Comparison of ENCODE assay signal across 8 cellular contexts in the genomic region with DNA sequence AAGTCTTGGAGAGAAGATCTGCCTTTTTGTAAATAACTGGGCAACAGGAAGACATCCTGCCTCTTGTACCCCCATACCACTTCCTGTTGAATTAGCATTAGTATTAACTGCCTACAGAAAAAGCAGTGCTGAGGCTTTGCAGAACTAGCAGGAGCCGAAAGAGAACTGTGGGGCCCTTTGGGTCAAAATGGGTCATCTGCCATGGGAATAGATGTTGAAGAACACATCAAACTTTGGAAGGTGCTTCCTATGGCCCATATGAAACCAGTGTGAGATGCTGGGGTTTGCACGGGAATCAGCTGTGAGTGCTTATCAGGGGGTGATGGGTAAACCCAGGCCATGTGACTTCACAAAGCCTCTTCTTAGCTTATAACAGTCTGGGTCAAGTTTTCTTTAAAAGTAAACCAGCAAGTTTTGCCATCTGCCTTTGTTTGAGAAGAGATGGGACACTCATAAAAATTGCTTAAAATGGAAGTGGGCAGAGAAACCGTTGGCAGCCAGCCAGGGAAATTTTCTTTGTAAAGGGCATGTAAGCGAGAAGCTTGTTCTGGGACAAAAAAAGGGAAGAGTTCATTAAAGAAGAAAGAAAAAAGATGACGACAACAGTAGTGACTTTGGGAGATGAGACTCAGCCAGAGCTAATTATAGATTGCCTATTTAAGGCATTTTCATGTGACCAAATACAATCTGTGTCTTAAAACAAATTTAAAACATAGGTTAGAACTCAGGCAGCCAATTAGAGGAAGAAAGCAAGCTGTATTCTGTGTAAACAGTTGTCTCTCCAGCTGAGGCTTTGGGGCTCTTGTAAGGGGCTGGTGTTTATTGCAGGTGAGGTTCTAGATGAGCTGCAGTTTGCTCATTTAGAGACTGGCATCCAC. TPM values are rescaled to one million over a fixed set of nuclear protein-coding genes. Genes with fewer than 3 reads are reported as not detected.
DNase-seq lines count a peak whose midpoint lies in the region; ATAC-seq and TF ChIP-seq lines count a peak whose summit lies in the region.

No MANE protein-coding gene starts in this region.

- H3K36me3 ChIP-seq in Loucy (ENCODE audit: insufficient read depth, low read length) (peaks cover 2% of the 10 kb centered on the region; the same call in 1 of the 2 replicates), brain microvascular endothelial cell (replicated peaks) (no peaks in the 10 kb centered on the region)

- H3K36me3 Mint-ChIP-seq in T-helper 17 cell (ENCODE audit: low read depth) = peaks cover 2% of the 10 kb centered on the region
- peaks cover 0 to 3% (median 0%) of the 10 kb centered on the region in 3 donors for H3K36me3 Mint-ChIP-seq in immature natural killer cell

- H3K9me2 ChIP-seq in Loucy (replicated peaks; ENCODE audit: low read depth, low read length) = no peaks in the 10 kb centered on the region

- peak overlapping the region; percentile 90 for H3K4me2 ChIP-seq in Loucy (ENCODE audit: low read depth, low read length, poor library complexity, severe bottlenecking)

- peaks cover 9% of the 10 kb centered on the region; the same call in 1 of the 2 replicates for H3F3A ChIP-seq in Loucy (ENCODE audit: low read depth)

- peaks cover 13% of the 10 kb centered on the region for H4K20me1 ChIP-seq in Loucy (ENCODE audit: insufficient read depth, low read length, poor library complexity, severe bottlenecking)

- no peak for ATAC-seq in T-helper 17 cell
- ATAC-seq in GM21381 (IDR thresholded peaks at IDR 0.05; ENCODE audit: unreplicated experiment) = no peak

- H3K4me1 Mint-ChIP-seq in T-helper 17 cell = peaks cover 31% of the 10 kb centered on the region
- H3K4me1 Mint-ChIP-seq in immature natural killer cell = peaks cover 53% of the 10 kb centered on the region in 2 donors

- peak overlapping the region; percentile 77 for H3K4me3 ChIP-seq in Loucy (ENCODE audit: low read length, poor library complexity, severe bottlenecking)
- H3K4me3 ChIP-seq in brain microvascular endothelial cell (ENCODE audit: low read depth, low read length) = no peak overlapping the region

- DNase-seq in COLO668 (lab: John Stamatoyannopoulos, UW; ENCODE audit: unreplicated experiment) (peak; percentile 43), T-helper 17 cell (peak; percentile 32 to 43 (median 36)), brain microvascular endothelial cell (peak; percentile 43), immature natural killer cell (peak; percentile 40 to 44 (median 42)), NCI-H526 (lab: John Stamatoyannopoulos, UW) (no peak)
- DNase-seq in stimulated activated CD4-positive, alpha-beta T cell treated with anti-CD3 and anti-CD28 coated beads, Interleukin-12 subunit alpha, Interleukin-12 subunit beta, amount 100 ng/mL, for 4 hours = peak; percentile 52

- in situ Hi-C loops in brain microvascular endothelial cell (cut with HindIII; ENCODE audit: low pct_ligation_motif_present, low sequenced_read_pairs) = no loop called here

- peak overlapping the region; percentile 63 for H3K27ac ChIP-seq in brain microvascular endothelial cell

- H3K27me3 ChIP-seq in Loucy (ENCODE audit: insufficient read depth, low read length, poor library complexity, severe bottlenecking) = no peaks in the 10 kb centered on the region
- no peaks in the 10 kb centered on the region for H3K27me3 ChIP-seq in brain microvascular endothelial cell (replicated peaks)

- no peak for TF ChIP-seq CTCF in Loucy (conservative IDR thresholded peaks at IDR 0.05; ENCODE audit: low read length)
- TF ChIP-seq CTCF in brain microvascular endothelial cell (IDR thresholded peaks at IDR 0.05; ENCODE audit: low read depth, low read length, missing control alignments) = no peak

- 0 out of 2 replicates have a peak overlapping the region, but pooled peaks have one; percentile 3 for H2AFZ ChIP-seq in Loucy (ENCODE audit: low read length)

- H3K79me2 ChIP-seq in Loucy (ENCODE audit: insufficient read depth, low read length) = peaks cover 89% of the 10 kb centered on the region

- H3K9me3 ChIP-seq in Loucy (ENCODE audit: insufficient read depth, low read depth, low read length) = no peaks in the 10 kb centered on the region
- H3K9me3 ChIP-seq in T-helper 17 cell (ENCODE audit: control insufficient read depth, low read length, poor library complexity, severe bottlenecking) = no peaks in the 10 kb centered on the region

- no peaks in the 10 kb centered on the region for H3K9me3 Mint-ChIP-seq in immature natural killer cell

- H3K4me3 Mint-ChIP-seq in T-helper 17 cell = no peak overlapping the region
- peak overlapping the region; percentile 81 to 90 (median 84) for H3K4me3 Mint-ChIP-seq in immature natural killer cell

- H3K27me3 Mint-ChIP-seq in T-helper 17 cell = no peaks in the 10 kb centered on the region
- H3K27me3 Mint-ChIP-seq in immature natural killer cell (ENCODE audit: low read depth in 3 of 3) = peaks cover 0 to 2% (median 0%) of the 10 kb centered on the region in 3 donors

- peak overlapping the region; percentile 80 for H3K9ac ChIP-seq in Loucy (ENCODE audit: low read depth, low read length, poor library complexity, severe bottlenecking)

- peak overlapping the region; percentile 97 for H3K27ac Mint-ChIP-seq in T-helper 17 cell
- H3K27ac Mint-ChIP-seq in immature natural killer cell = peak overlapping the region; percentile 89 to 96 (median 91)

- peaks cover 31% of the 10 kb centered on the region for H3K4me1 ChIP-seq in Loucy (ENCODE audit: insufficient read depth, low read length, poor library complexity, severe bottlenecking)

RNA-seq across cellular contexts. Expression of a gene that starts 4.4 kb away (rescaled TPM):
- total RNA-seq in T-helper 17 cell = 10 to 100 TPM; 16.3 to 20.4 TPM
- polyA plus RNA-seq in immature natural killer cell = 1 to 10 TPM; 2.8 to 8.8 (median 4.9) TPM

RNA-seq across cellular contexts. Expression of a gene that starts 5.3 kb away (rescaled TPM):
- total RNA-seq in T-helper 17 cell = 10 to 100 TPM; 11.6 to 15.2 TPM
- 10 to 100 TPM in 2 of 3 donors, 1 to 10 TPM in 1; 5.1 to 17.2 (median 10.5) TPM for polyA plus RNA-seq in immature natural killer cell

RNA-seq across cellular contexts. Expression of a gene that starts 55.1 kb away (rescaled TPM):
- 10 to 100 TPM; 46.4 to 58.2 TPM for total RNA-seq in T-helper 17 cell
- 10 to 100 TPM; 31.4 to 60.9 (median 56.6) TPM for polyA plus RNA-seq in immature natural killer cell

Comparison
In these comparisons a context has a peak if more than half of its experiments do, and no peak if none do; other contexts are left out.
1. DNase-seq: peak in COLO668 (single experiment), T-helper 17 cell (3 of 3), brain microvascular endothelial cell (single experiment), immature natural killer cell (3 of 3) and stimulated activated CD4-positive, alpha-beta T cell treated with anti-CD3 and anti-CD28 coated beads, Interleukin-12 subunit alpha, Interleukin-12 subunit beta, amount 100 ng/mL, for 4 hours (single experiment); none in NCI-H526 (0 of 2).